19 cellular contexts compared by ENCODE assay signal in the genomic region with DNA sequence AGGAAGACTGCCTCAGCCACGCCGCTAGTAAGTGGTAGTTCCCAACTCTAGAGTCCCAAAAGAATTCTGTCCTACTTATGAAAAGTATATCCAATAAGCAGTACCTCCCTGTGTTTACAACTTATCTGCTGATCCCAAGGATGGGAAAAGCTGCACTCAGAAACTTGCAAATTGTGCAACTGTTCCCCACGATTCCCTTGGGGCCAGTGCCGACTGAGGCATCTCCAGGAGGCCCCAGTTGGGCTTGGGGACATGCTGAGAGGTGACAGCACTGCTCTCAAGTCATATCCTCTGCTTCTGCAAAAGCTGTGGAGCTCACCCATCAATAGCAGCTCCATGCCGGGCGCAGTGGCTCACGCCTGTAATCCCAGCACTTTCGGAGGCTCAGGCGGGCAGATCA. TPM values are rescaled to one million over a fixed set of nuclear protein-coding genes. Genes with fewer than 3 reads are reported as not detected.
DNase-seq lines count a peak whose midpoint lies in the region; ATAC-seq and TF ChIP-seq lines count a peak whose summit lies in the region.
"Had no signal": no experiment of that assay in that cellular context is flagged by ENCODE, and none has a peak within 500 bp of the region (broad histone marks: within the 10 kb centered on the region; RNA-seq: fewer than 3 reads in every experiment).

No MANE protein-coding gene starts in this region.

- no peak for ATAC-seq in memory B cell (ENCODE audit: low read depth)
- no peak for ATAC-seq in GM18909 (IDR thresholded peaks at IDR 0.05; ENCODE audit: poor library complexity, unreplicated experiment)
- ATAC-seq: Right ventricle myocardium inferior had no signal

- POLR2A ChIA-PET in activated CD4-positive, alpha-beta memory T cell treated with anti-CD3 and anti-CD28 coated beads for 36 hours (lab: Charles Lee) = no interaction called here
- POLR2A ChIA-PET in activated CD4-positive, alpha-beta memory T cell treated with anti-CD3 and anti-CD28 coated beads, Interleukin-2, amount 10 ng/mL, durations not matched to agents 7 days and 5 days (lab: Charles Lee) = no interaction called here

- intact Hi-C loops in activated CD4-positive, alpha-beta memory T cell treated with anti-CD3 and anti-CD28 coated beads for 36 hours (cut with micrococcal nuclease) = no loop called here
- intact Hi-C loops in thyroid gland (cut with DNase I) = no loop called here

- H3K27me3 Mint-ChIP-seq in activated CD4-positive, alpha-beta memory T cell treated with anti-CD3 and anti-CD28 coated beads for 36 hours = no peaks in the 10 kb centered on the region
- H3K27me3 Mint-ChIP-seq in activated CD4-positive, alpha-beta memory T cell treated with anti-CD3 and anti-CD28 coated beads, Interleukin-2, amount 10 ng/mL, durations not matched to agents 7 days and 5 days = peaks cover 6% of the 10 kb centered on the region
- no peaks in the 10 kb centered on the region for H3K27me3 Mint-ChIP-seq in memory B cell

- H3K27ac ChIP-seq in OCI-LY1 (ENCODE audit: low read depth, low read length, poor library complexity, severe bottlenecking) (peak overlapping the region; percentile 91), thyroid gland (peak overlapping the region; percentile 36 to 91 (median 56))
- H3K27ac ChIP-seq: Peyer's patch had no signal

- peak overlapping the region; percentile 12 for H3K27ac Mint-ChIP-seq in activated CD4-positive, alpha-beta memory T cell treated with anti-CD3 and anti-CD28 coated beads for 36 hours
- no peak overlapping the region for H3K27ac Mint-ChIP-seq in activated CD4-positive, alpha-beta memory T cell treated with anti-CD3 and anti-CD28 coated beads, Interleukin-2, amount 10 ng/mL, durations not matched to agents 7 days and 5 days
- peak overlapping the region; percentile 12 for H3K27ac Mint-ChIP-seq in memory B cell

- no peak overlapping the region for H3K9ac ChIP-seq in OCI-LY1 (ENCODE audit: low read length)

- TF ChIP-seq CTCF in OCI-LY1 (IDR thresholded peaks at IDR 0.05; ENCODE audit: low read length) = no peak
- TF ChIP-seq CTCF in thyroid gland (IDR thresholded peaks at IDR 0.05) = no peak
- TF ChIP-seq CTCF in GM13976 (IDR thresholded peaks at IDR 0.05; ENCODE audit: borderline replicate concordance, control extremely low read depth, extremely low read depth, insufficient read depth, missing control alignments) = no peak

- H3K27me3 ChIP-seq in OCI-LY1 (ENCODE audit: insufficient read depth, low read length) (no peaks in the 10 kb centered on the region), thyroid gland (no peaks in the 10 kb centered on the region)
- H3K27me3 ChIP-seq: Peyer's patch had no signal

- H3K4me1 ChIP-seq in OCI-LY1 (ENCODE audit: insufficient read depth, low read length, severe bottlenecking) (peaks cover 66% of the 10 kb centered on the region), thyroid gland (peaks cover 56 to 68% of the 10 kb centered on the region in 2 donors)

- H3K4me3 ChIP-seq in OCI-LY1 (ENCODE audit: low read depth, low read length, poor library complexity, severe bottlenecking) (no peak overlapping the region), thyroid gland (replicated peaks in 1 of 3) (no peak overlapping the region)
- H3K4me3 ChIP-seq: HAP-1, Peyer's patch had no signal

- H3K9me3 ChIP-seq in OCI-LY1 (ENCODE audit: low read length) (no peaks in the 10 kb centered on the region), thyroid gland (no peaks in the 10 kb centered on the region)
- H3K9me3 ChIP-seq: BE2C, HAP-1, Peyer's patch had no signal

- H3K9me2 ChIP-seq in OCI-LY1 (ENCODE audit: low read depth, low read length) = no peaks in the 10 kb centered on the region

- H3K9me3 Mint-ChIP-seq in activated CD4-positive, alpha-beta memory T cell treated with anti-CD3 and anti-CD28 coated beads for 36 hours = no peaks in the 10 kb centered on the region
- no peaks in the 10 kb centered on the region for H3K9me3 Mint-ChIP-seq in activated CD4-positive, alpha-beta memory T cell treated with anti-CD3 and anti-CD28 coated beads, Interleukin-2, amount 10 ng/mL, durations not matched to agents 7 days and 5 days
- H3K9me3 Mint-ChIP-seq in memory B cell = no peaks in the 10 kb centered on the region

- H3F3A ChIP-seq in OCI-LY1 (ENCODE audit: insufficient read depth, low read length) = no peaks in the 10 kb centered on the region

- no peak for DNase-seq in activated CD4-positive, alpha-beta memory T cell treated with anti-CD3 and anti-CD28 coated beads for 36 hours
- no peak for DNase-seq in activated CD4-positive, alpha-beta memory T cell treated with anti-CD3 and anti-CD28 coated beads, Interleukin-2, amount 10 ng/mL, durations not matched to agents 7 days and 5 days
- DNase-seq in memory B cell (ENCODE audit: low spot score in 2 of 2) (no peak), thyroid gland (no peak), GM13976 (ENCODE audit: low spot score) (no peak), RKO (ENCODE audit: low spot score) (no peak)
- DNase-seq: 8988T, BE2C, DMS79 treated with DMSO at 0.1 percent for 48 hours, KG1, MV-4-11, NCI-H1417 treated with DMSO at 0.1 percent for 48 hours, NCI-H1930, NCI-H526 treated with DMSO at 0.1 percent for 48 hours, Peyer's patch had no signal

- CTCF ChIA-PET in activated CD4-positive, alpha-beta memory T cell treated with anti-CD3 and anti-CD28 coated beads for 36 hours (lab: Charles Lee) = interaction anchor here (0.6 kb wide), 1 partner anchor 11 kb away, joined by 3 read pairs; no protein-coding TSS in a partner anchor
- CTCF ChIA-PET in activated CD4-positive, alpha-beta memory T cell treated with anti-CD3 and anti-CD28 coated beads, Interleukin-2, amount 10 ng/mL, durations not matched to agents 7 days and 5 days (lab: Charles Lee) = interaction anchor here (0.6 to 1.7 kb wide), 3 partner anchors 11 to 467 kb away, joined by 3 to 5 read pairs (median 5); no protein-coding TSS in a partner anchor

- H3K4me1 Mint-ChIP-seq in activated CD4-positive, alpha-beta memory T cell treated with anti-CD3 and anti-CD28 coated beads for 36 hours (ENCODE audit: low read depth) = peaks cover 8% of the 10 kb centered on the region
- H3K4me1 Mint-ChIP-seq in activated CD4-positive, alpha-beta memory T cell treated with anti-CD3 and anti-CD28 coated beads, Interleukin-2, amount 10 ng/mL, durations not matched to agents 7 days and 5 days = peaks cover 7% of the 10 kb centered on the region
- peaks cover 12% of the 10 kb centered on the region for H3K4me1 Mint-ChIP-seq in memory B cell

- WGBS in thyroid gland, 2 donors = 83 to 84% methylated on average over 4 of the region's 9 CpGs

- H3K4me2 ChIP-seq in OCI-LY1 (ENCODE audit: low read length) = no peak overlapping the region; the same call in 1 of the 2 replicates

- H3K4me3 Mint-ChIP-seq in activated CD4-positive, alpha-beta memory T cell treated with anti-CD3 and anti-CD28 coated beads for 36 hours = no peak overlapping the region
- H3K4me3 Mint-ChIP-seq in activated CD4-positive, alpha-beta memory T cell treated with anti-CD3 and anti-CD28 coated beads, Interleukin-2, amount 10 ng/mL, durations not matched to agents 7 days and 5 days = no peak overlapping the region
- no peak overlapping the region for H3K4me3 Mint-ChIP-seq in memory B cell

- peaks cover 12% of the 10 kb centered on the region for H3K36me3 Mint-ChIP-seq in activated CD4-positive, alpha-beta memory T cell treated with anti-CD3 and anti-CD28 coated beads for 36 hours
- H3K36me3 Mint-ChIP-seq in activated CD4-positive, alpha-beta memory T cell treated with anti-CD3 and anti-CD28 coated beads, Interleukin-2, amount 10 ng/mL, durations not matched to agents 7 days and 5 days (ENCODE audit: low read depth) = peaks cover 21% of the 10 kb centered on the region
- H3K36me3 Mint-ChIP-seq in memory B cell = peaks cover 17% of the 10 kb centered on the region

- peaks cover 10% of the 10 kb centered on the region for H3K79me2 ChIP-seq in OCI-LY1 (ENCODE audit: insufficient read depth, low read length)

- in situ Hi-C loops in GM13976 (cut with MboI; ENCODE audit: low sequenced_read_pairs, unreplicated experiment) = loop anchor here (25.0 kb wide), 1 partner anchor 727 kb away; no protein-coding TSS in a partner anchor

- no peaks in the 10 kb centered on the region for H4K20me1 ChIP-seq in OCI-LY1 (ENCODE audit: insufficient read depth, low read length)

- H3K36me3 ChIP-seq in OCI-LY1 (ENCODE audit: insufficient read depth, low read length) (peaks cover 70% of the 10 kb centered on the region), thyroid gland (peaks cover 3 to 14% of the 10 kb centered on the region in 2 donors)
- H3K36me3 ChIP-seq: BE2C had no signal

- no peak overlapping the region for H2AFZ ChIP-seq in OCI-LY1 (ENCODE audit: low read length)

- no peak for TF ChIP-seq POLR2A in thyroid gland (IDR thresholded peaks at IDR 0.05)

RNA-seq across cellular contexts. Expression of gene SPRING1, which starts 23.7 kb away (rescaled TPM):
- total RNA-seq in activated CD4-positive, alpha-beta memory T cell treated with anti-CD3 and anti-CD28 coated beads for 36 hours = 10 to 100 TPM; 20.9 to 24.3 TPM
- 10 to 100 TPM; 24.0 to 29.6 TPM for total RNA-seq in activated CD4-positive, alpha-beta memory T cell treated with anti-CD3 and anti-CD28 coated beads, Interleukin-2, amount 10 ng/mL, durations not matched to agents 7 days and 5 days
- 100 to 1,000 TPM in 2 of 4 donors, 10 to 100 TPM in 2; 88.0 to 163 (median 124) TPM for total RNA-seq in thyroid gland

RNA-seq across cellular contexts. Expression of gene RNFT2, which starts 23.9 kb away (rescaled TPM):
- 10 to 100 TPM; 15.8 to 15.9 TPM for total RNA-seq in activated CD4-positive, alpha-beta memory T cell treated with anti-CD3 and anti-CD28 coated beads for 36 hours
- total RNA-seq in activated CD4-positive, alpha-beta memory T cell treated with anti-CD3 and anti-CD28 coated beads, Interleukin-2, amount 10 ng/mL, durations not matched to agents 7 days and 5 days = 1 to 10 TPM; 9.0 to 9.8 TPM
- total RNA-seq in thyroid gland = 1 to 10 TPM; 2.3 to 5.0 (median 4.5) TPM
